Comparison of ENCODE assay signal across 17 cellular contexts in the genomic region with DNA sequence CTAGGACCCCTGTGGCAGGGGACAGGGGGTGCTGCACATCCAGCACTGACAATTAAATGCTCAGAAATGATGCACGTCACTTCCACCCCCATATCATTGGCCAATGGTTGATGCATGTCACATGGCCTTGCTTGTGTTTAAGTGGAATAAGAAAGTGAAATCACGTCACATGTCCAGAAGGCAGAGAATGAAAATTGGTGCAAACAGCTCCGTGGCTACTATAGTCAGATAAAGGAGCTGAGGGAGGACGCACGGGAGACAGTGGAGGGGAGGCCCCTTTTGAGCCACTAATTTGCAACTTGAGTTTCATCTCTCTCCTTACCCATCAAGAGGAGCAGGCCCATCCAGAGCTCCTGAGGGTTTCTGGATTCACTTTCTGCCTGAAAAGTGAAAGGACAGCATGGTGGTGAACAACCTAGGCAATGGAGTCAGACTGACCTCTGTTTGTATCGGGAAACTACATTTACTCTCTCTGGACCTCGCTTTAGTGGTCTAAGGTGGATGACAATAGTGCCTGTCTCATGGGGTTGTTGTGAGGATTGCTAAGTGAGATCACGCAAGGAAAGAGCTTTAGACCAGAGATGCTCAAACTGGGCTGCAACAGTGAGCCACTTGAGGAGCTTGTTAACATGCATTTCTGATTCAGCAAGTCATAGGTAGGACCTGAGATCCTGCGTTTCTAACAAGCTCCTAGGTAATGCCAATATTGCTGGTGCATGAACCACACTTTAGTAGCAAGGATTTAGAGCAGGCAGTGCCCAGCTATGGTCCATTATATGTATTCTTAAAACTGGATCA.
DNase-seq lines count a peak whose midpoint lies in the region; ATAC-seq, FAIRE-seq and TF ChIP-seq lines count a peak whose summit lies in the region.
"Had no signal": no experiment of that assay in that cellular context is flagged by ENCODE, and none has a peak within 500 bp of the region (broad histone marks: within the 10 kb centered on the region; RNA-seq: fewer than 3 reads in every experiment).

No MANE protein-coding gene starts in this region.

- H3K27ac ChIP-seq in HepG2 (ENCODE audit: extremely low read length, insufficient read depth, low read length) (no peak overlapping the region), right lobe of liver (no peak overlapping the region), aorta (ENCODE audit: low read depth in 1 of 2, low read length in 2 of 2) (peak overlapping the region; percentile 60 to 97), prostate gland (no peak overlapping the region)
- no peak overlapping the region for H3K27ac ChIP-seq in CD8-positive, alpha-beta memory T cell (ENCODE audit: low read depth, low read length)
- H3K27ac ChIP-seq: PC-9, skin epidermis, thyroid gland had no signal

- H3K9me3 ChIP-seq in HepG2 (ENCODE audit: low read length) (no peaks in the 10 kb centered on the region), right lobe of liver (no peaks in the 10 kb centered on the region), aorta (ENCODE audit: control insufficient read depth, low read length) (no peaks in the 10 kb centered on the region), prostate gland (no peaks in the 10 kb centered on the region)
- no peaks in the 10 kb centered on the region for H3K9me3 ChIP-seq in CD8-positive, alpha-beta memory T cell (ENCODE audit: low read length)
- H3K9me3 ChIP-seq: thyroid gland had no signal

- BruUV-seq in HepG2 (replicated peaks; lab: Mats Ljungman, UMichigan), result no TSS peak

- no peaks in the 10 kb centered on the region for H3K4me1 ChIP-seq in HepG2 (ENCODE audit: insufficient read depth, low read length)
- no peaks in the 10 kb centered on the region for H3K4me1 ChIP-seq in right lobe of liver
- H3K4me1 ChIP-seq in aorta (ENCODE audit: control insufficient read depth in 1 of 2, insufficient read depth in 2 of 2, low read length in 2 of 2), result peaks cover 13 to 15% of the 10 kb centered on the region in 2 donors
- H3K4me1 ChIP-seq in prostate gland (replicated peaks), result no peaks in the 10 kb centered on the region
- H3K4me1 ChIP-seq in CD8-positive, alpha-beta memory T cell (ENCODE audit: insufficient read depth, low read length), result no peaks in the 10 kb centered on the region
- H3K4me1 ChIP-seq: thyroid gland had no signal

- H2AFZ ChIP-seq in HepG2 (ENCODE audit: low read length), result no peak overlapping the region
- H2AFZ ChIP-seq: PC-9 had no signal

- H3K27me3 Mint-ChIP-seq in CD8-positive, alpha-beta memory T cell, result peaks cover 0 to 17% of the 10 kb centered on the region in 2 donors

- TF ChIP-seq EP300 in HepG2 (IDR thresholded peaks at IDR 0.05; ENCODE audit: low read depth in 2 of 2, low read length in 2 of 2) (no peak), HepG2 (CRISPR knock-in tag; IDR thresholded peaks at IDR 0.05; ENCODE audit: borderline replicate concordance) (no peak)

- H3K36me3 Mint-ChIP-seq in CD8-positive, alpha-beta memory T cell, result no peaks in the 10 kb centered on the region
- H3K36me3 Mint-ChIP-seq: WTC11 had no signal

- TF ChIP-seq CTCF in HepG2 (CRISPR knock-in tag; IDR thresholded peaks at IDR 0.05) (no peak), right lobe of liver (IDR thresholded peaks at IDR 0.05) (no peak), bronchial epithelial cell (IDR thresholded peaks at IDR 0.05; ENCODE audit: insufficient read depth, low read length, severe bottlenecking) (no peak), prostate gland (IDR thresholded peaks at IDR 0.05) (no peak)

- WGBS in HepG2 (ENCODE audit: low lambda C conversion rate), result 4% methylated on average over 9 of the region's 9 CpGs
- WGBS in right lobe of liver (ENCODE audit: insufficient coverage, low coverage, low lambda C conversion rate, missing lambda C conversion rate), result 69% methylated on average over 9 of the region's 9 CpGs
- WGBS in aorta, 2 donors, result 63 to 67% methylated on average over 9 of the region's 9 CpGs
- 86% methylated on average over 9 of the region's 9 CpGs for WGBS in prostate gland

- H3K9me3 Mint-ChIP-seq in CD8-positive, alpha-beta memory T cell, result no peaks in the 10 kb centered on the region
- H3K9me3 Mint-ChIP-seq: WTC11 had no signal

- no peaks in the 10 kb centered on the region for H4K20me1 ChIP-seq in HepG2 (ENCODE audit: insufficient read depth, low read length)

- CTCF ChIA-PET in HepG2 (lab: Yijun Ruan, JAX; ENCODE audit: low intra/inter-chr PET ratio, low total read pairs), result no interaction called here
- CTCF ChIA-PET in CD8-positive, alpha-beta memory T cell (lab: Charles Lee), result no interaction called here

- peaks cover 2 to 10% of the 10 kb centered on the region in 2 experiments; a peak in 4 of 5 replicates for H3K27me3 ChIP-seq in HepG2 (ENCODE audit: control insufficient read depth in 1 of 2, insufficient read depth in 2 of 2, low read length in 2 of 2)
- no peaks in the 10 kb centered on the region for H3K27me3 ChIP-seq in right lobe of liver
- H3K27me3 ChIP-seq in bronchial epithelial cell (ENCODE audit: control insufficient read depth, insufficient read depth, low read length), result no peaks in the 10 kb centered on the region
- no peaks in the 10 kb centered on the region for H3K27me3 ChIP-seq in aorta (ENCODE audit: control insufficient read depth in 1 of 2, insufficient read depth in 2 of 2, low read length in 1 of 2)
- H3K27me3 ChIP-seq in prostate gland (replicated peaks; ENCODE audit: insufficient read depth), result no peaks in the 10 kb centered on the region
- H3K27me3 ChIP-seq in CD8-positive, alpha-beta memory T cell (ENCODE audit: insufficient read depth, low read length, poor library complexity, severe bottlenecking), result no peaks in the 10 kb centered on the region
- H3K27me3 ChIP-seq: thyroid gland had no signal

- no peaks in the 10 kb centered on the region for H3K79me2 ChIP-seq in HepG2 (ENCODE audit: insufficient read depth, low read length)

- H3K4me1 Mint-ChIP-seq in CD8-positive, alpha-beta memory T cell, result no peaks in the 10 kb centered on the region

- H3K36me3 ChIP-seq in HepG2 (replicated peaks in 1 of 2; ENCODE audit: control insufficient read depth in 1 of 2, insufficient read depth in 2 of 2, low read length in 2 of 2) (no peaks in the 10 kb centered on the region), right lobe of liver (no peaks in the 10 kb centered on the region), bronchial epithelial cell (ENCODE audit: control insufficient read depth, insufficient read depth, low read length) (no peaks in the 10 kb centered on the region), aorta (ENCODE audit: control insufficient read depth in 1 of 2, insufficient read depth in 2 of 2, low read length in 1 of 2) (no peaks in the 10 kb centered on the region), prostate gland (no peaks in the 10 kb centered on the region)
- no peaks in the 10 kb centered on the region for H3K36me3 ChIP-seq in CD8-positive, alpha-beta memory T cell (ENCODE audit: insufficient read depth, low read length)
- H3K36me3 ChIP-seq: thyroid gland had no signal

- no peak overlapping the region for H3K4me3 Mint-ChIP-seq in CD8-positive, alpha-beta memory T cell
- H3K4me3 Mint-ChIP-seq: activated T-helper 1 cell treated with anti-CD3 and anti-CD28 coated beads, Interleukin-12 subunit alpha, Interleukin-12 subunit beta, Interleukin-2, Interleukin-4 antibody, amounts not matched to agents 30 ng/mL and 10 ng/mL and 1 ng/mL, durations not matched to agents 14 hours and 24 hours and 36 hours; WTC11 had no signal

- in situ Hi-C loops in HepG2 (cut with HindIII; ENCODE audit: extremely low pct_ligation_motif_present, low pct_unique_long_range_greater_than_20kb), result no loop called here

- TF ChIP-seq POLR2A in HepG2 (IDR thresholded peaks at IDR 0.05; ENCODE audit: insufficient read depth in 1 of 2, low read depth in 2 of 2, low read length in 2 of 2) (no peak), right lobe of liver (IDR thresholded peaks at IDR 0.05) (no peak), prostate gland (IDR thresholded peaks at IDR 0.05) (no peak)

- H3K4me2 ChIP-seq in HepG2 (ENCODE audit: low read depth, low read length), result no peak overlapping the region
- H3K4me2 ChIP-seq: PC-9 had no signal

- no peak overlapping the region for H3K27ac Mint-ChIP-seq in CD8-positive, alpha-beta memory T cell
- H3K27ac Mint-ChIP-seq: activated T-helper 1 cell treated with anti-CD3 and anti-CD28 coated beads, Interleukin-12 subunit alpha, Interleukin-12 subunit beta, Interleukin-2, Interleukin-4 antibody, amounts not matched to agents 30 ng/mL and 10 ng/mL and 1 ng/mL, durations not matched to agents 14 hours and 24 hours and 36 hours; WTC11 had no signal

- FAIRE-seq in HepG2 (lab: Jason Lieb, UNC), result no peak
- FAIRE-seq in bronchial epithelial cell (lab: Jason Lieb, UNC), result peak; percentile 92
- FAIRE-seq: H54 had no signal

- ATAC-seq in HepG2, result no peak
- ATAC-seq in right lobe of liver, result no peak
- peak; percentile 65 for ATAC-seq in HG02852 (IDR thresholded peaks at IDR 0.05; ENCODE audit: unreplicated experiment)
- ATAC-seq in aorta (ENCODE audit: low FRiP score), result no peak
- ATAC-seq: WTC11 had no signal

- no peak for DNase-seq in HepG2 (ENCODE audit: low spot score)
- DNase-seq in right lobe of liver, result no peak
- DNase-seq in bronchial epithelial cell (ENCODE audit: low read depth), result no peak
- no peak for DNase-seq in aorta
- no peak for DNase-seq in prostate gland (ENCODE audit: low spot score)
- DNase-seq in CD8-positive, alpha-beta memory T cell, result no peak
- DNase-seq in activated CD8-positive, alpha-beta memory T cell treated with anti-CD3 and anti-CD28 coated beads, Interleukin-2, amount 50 U/mL, for 48 hours, result no peak
- DNase-seq: Calu3, NCI-H1048, nucleus accumbens, PC-9, thyroid gland had no signal

- no peak overlapping the region for H3K9ac ChIP-seq in HepG2 (ENCODE audit: insufficient read depth, low read depth, low read length)

- intact Hi-C loops in HepG2 (cut with micrococcal nuclease; ENCODE audit: unreplicated experiment), result no loop called here
- intact Hi-C loops in right lobe of liver (cut with DNase I), result no loop called here
- intact Hi-C loops in aorta (cut with DNase I), result loop anchor here in 1 of 2 donors (5.0 kb wide), 1 partner anchor 130 kb away; no protein-coding TSS in a partner anchor
- intact Hi-C loops in prostate gland (cut with DNase I), result loop anchor here (5.0 kb wide), 2 partner anchors 135 to 330 kb away; a partner anchor contains a TSS

- H3K4me3 ChIP-seq in HepG2 (replicated peaks in 1 of 3; ENCODE audit: insufficient read depth in 1 of 3, low read depth in 2 of 3, low read length in 3 of 3) (no peak overlapping the region), right lobe of liver (no peak overlapping the region), bronchial epithelial cell (ENCODE audit: low read depth, low read length) (no peak overlapping the region), aorta (ENCODE audit: low read length in 2 of 2) (no peak overlapping the region), prostate gland (no peak overlapping the region)
- H3K4me3 ChIP-seq in CD8-positive, alpha-beta memory T cell (ENCODE audit: low read length), result no peak overlapping the region
- H3K4me3 ChIP-seq: PC-9, skin epidermis, thyroid gland had no signal

- TF ChIP-seq RAD21 in HepG2 (CRISPR knock-in tag; IDR thresholded peaks at IDR 0.05), result no peak

- POLR2A ChIA-PET in HepG2 (lab: Yijun Ruan, JAX), result no interaction called here
- POLR2A ChIA-PET in CD8-positive, alpha-beta memory T cell (lab: Charles Lee), result no interaction called here

TF ChIP-seq in HepG2, 621 proteins besides CTCF, POLR2A, EP300 and RAD21 (continues in another document):
- TF ChIP-seq ZNF878 (CRISPR knock-in tag; IDR thresholded peaks at IDR 0.05) (no peak), TBX3 (IDR thresholded peaks at IDR 0.05; ENCODE audit: borderline replicate concordance) (no peak)

Comparison
In these comparisons a context has a peak if more than half of its experiments do, and no peak if none do; other contexts are left out.
1. H3K27ac ChIP-seq: peak in aorta (2 of 2); none in HepG2 (single experiment), right lobe of liver (0 of 3), prostate gland (0 of 2) and CD8-positive, alpha-beta memory T cell (single experiment).